8 cellular contexts compared by ENCODE assay signal in the genomic region with DNA sequence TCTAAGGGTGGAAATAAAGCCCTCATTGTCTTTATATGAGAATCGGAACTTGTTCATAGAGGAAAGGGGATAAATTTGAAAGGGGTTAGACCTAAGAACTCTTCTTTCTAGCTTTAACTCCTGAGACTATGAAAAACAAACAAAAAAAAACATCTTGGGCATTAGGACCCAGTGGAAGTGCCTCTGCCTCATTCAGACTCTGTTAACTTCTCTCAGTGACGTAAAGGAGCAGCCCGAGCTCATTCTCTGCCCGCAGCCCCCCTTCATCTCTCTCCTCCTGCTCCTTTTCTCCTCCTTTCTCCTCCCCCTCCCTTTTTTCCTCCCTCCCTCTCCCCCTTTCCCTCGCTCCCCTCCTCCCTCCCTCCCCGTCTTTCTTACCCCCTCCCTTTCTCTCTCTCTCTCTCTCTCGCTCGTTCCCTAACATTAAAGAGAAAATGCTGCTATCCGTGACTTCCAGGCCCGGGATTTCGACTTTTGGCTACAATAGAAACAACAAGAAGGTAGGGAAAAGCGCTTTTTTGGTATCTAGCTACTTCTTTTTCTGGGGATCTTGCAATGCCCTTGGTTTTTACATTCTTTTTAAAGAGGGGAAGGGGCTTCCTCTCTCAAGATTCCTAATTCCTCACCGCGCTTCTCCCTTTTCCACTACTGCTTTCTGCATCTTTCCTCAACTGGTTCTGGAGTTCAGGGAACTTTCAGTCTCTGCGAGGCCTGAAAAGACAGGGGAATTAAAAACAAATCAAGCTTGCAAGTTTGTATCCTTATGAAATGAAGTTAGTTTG. TPM values are rescaled to one million over a fixed set of nuclear protein-coding genes. Genes with fewer than 3 reads are reported as not detected.
DNase-seq lines count a peak whose midpoint lies in the region; ATAC-seq, FAIRE-seq and TF ChIP-seq lines count a peak whose summit lies in the region.

Gene RBMS2 (plus strand): TSS at position 231 of the 782 bp plus-strand sequence. CDS start 204 bp downstream, at position 435.

- POLR2A ChIA-PET in naive thymus-derived CD4-positive, alpha-beta T cell (lab: Charles Lee) = interaction anchor here (0.6 to 1.9 kb wide), 11 partner anchors 14 to 825 kb away, joined by 3 to 11 read pairs (median 3); partner anchors contain the start of genes NACA and PTGES3

- peak within 1 kb of the TSS; percentile 27 to 92 (median 81) for H3K4me3 Mint-ChIP-seq in IgD-negative memory B cell
- peak within 1 kb of the TSS; percentile 76 for H3K4me3 Mint-ChIP-seq in activated naive CD4-positive, alpha-beta T cell treated with anti-CD3 and anti-CD28 coated beads, Interleukin-2, amount 10 ng/mL, durations not matched to agents 7 days and 5 days
- H3K4me3 Mint-ChIP-seq in naive thymus-derived CD4-positive, alpha-beta T cell = peak within 1 kb of the TSS; percentile 79 to 98 (median 91)

- peak within 1 kb of the TSS in 1 of 3 donors; percentile 60 for H3K27ac Mint-ChIP-seq in IgD-negative memory B cell
- no peak within 1 kb of the TSS for H3K27ac Mint-ChIP-seq in activated naive CD4-positive, alpha-beta T cell treated with anti-CD3 and anti-CD28 coated beads, Interleukin-2, amount 10 ng/mL, durations not matched to agents 7 days and 5 days
- peak within 1 kb of the TSS; percentile 60 to 97 (median 82) for H3K27ac Mint-ChIP-seq in naive thymus-derived CD4-positive, alpha-beta T cell

- peaks cover 6 to 23% of the 10 kb centered on the region in 2 donors for H3K4me1 ChIP-seq in naive thymus-derived CD4-positive, alpha-beta T cell (ENCODE audit: control insufficient read depth in 2 of 2, insufficient read depth in 2 of 2, low read length in 2 of 2)
- peaks cover 4% of the 10 kb centered on the region for H3K4me1 ChIP-seq in thymus (ENCODE audit: control insufficient read depth, insufficient read depth, low read length)

- ATAC-seq in naive thymus-derived CD4-positive, alpha-beta T cell = peak; percentile 97
- ATAC-seq in GM18870 (IDR thresholded peaks at IDR 0.05; ENCODE audit: unreplicated experiment) = no peak

- no peaks in the 10 kb centered on the region for H3K36me3 ChIP-seq in naive thymus-derived CD4-positive, alpha-beta T cell (ENCODE audit: control insufficient read depth in 2 of 3, insufficient read depth in 3 of 3, low read length in 3 of 3)
- no peaks in the 10 kb centered on the region for H3K36me3 ChIP-seq in thymus (ENCODE audit: control insufficient read depth, insufficient read depth)

- H3K27ac ChIP-seq in naive thymus-derived CD4-positive, alpha-beta T cell (ENCODE audit: low read depth, low read length) = peak within 1 kb of the TSS; percentile 70
- peak within 1 kb of the TSS; percentile 76 for H3K27ac ChIP-seq in thymus (ENCODE audit: low read depth)

- peaks cover 8 to 15% (median 12%) of the 10 kb centered on the region in 3 donors for H3K4me1 Mint-ChIP-seq in IgD-negative memory B cell
- H3K4me1 Mint-ChIP-seq in activated naive CD4-positive, alpha-beta T cell treated with anti-CD3 and anti-CD28 coated beads, Interleukin-2, amount 10 ng/mL, durations not matched to agents 7 days and 5 days = peaks cover 33% of the 10 kb centered on the region
- peaks cover 25 to 40% (median 37%) of the 10 kb centered on the region in 7 donors for H3K4me1 Mint-ChIP-seq in naive thymus-derived CD4-positive, alpha-beta T cell

- DNase-seq in ELF-1 (ENCODE audit: low read depth, low spot score) (peak; percentile 91), RCC 7860 (ENCODE audit: low spot score) (peak; percentile 79), fibroblast of villous mesenchyme (ENCODE audit: low read depth) (peak; percentile 95)
- peak; percentile 53 for DNase-seq in activated naive CD4-positive, alpha-beta T cell treated with anti-CD3 and anti-CD28 coated beads, Interleukin-2, amount 10 ng/mL, durations not matched to agents 7 days and 5 days
- peak in 8 of 9 donors; percentile 23 to 74 (median 58) for DNase-seq in naive thymus-derived CD4-positive, alpha-beta T cell

- H3K9me3 ChIP-seq in naive thymus-derived CD4-positive, alpha-beta T cell (ENCODE audit: control insufficient read depth in 2 of 3, low read length in 3 of 3) = no peaks in the 10 kb centered on the region
- no peaks in the 10 kb centered on the region for H3K9me3 ChIP-seq in thymus (ENCODE audit: control insufficient read depth)

- FAIRE-seq in RCC 7860 (lab: Jason Lieb, UNC) = peak; percentile 65

- no peak for TF ChIP-seq CTCF in fibroblast of villous mesenchyme (IDR thresholded peaks at IDR 0.05; ENCODE audit: insufficient read depth, low read depth, low read length)

- peaks cover 2% of the 10 kb centered on the region for H3K36me3 Mint-ChIP-seq in IgD-negative memory B cell
- no peaks in the 10 kb centered on the region for H3K36me3 Mint-ChIP-seq in activated naive CD4-positive, alpha-beta T cell treated with anti-CD3 and anti-CD28 coated beads, Interleukin-2, amount 10 ng/mL, durations not matched to agents 7 days and 5 days
- H3K36me3 Mint-ChIP-seq in naive thymus-derived CD4-positive, alpha-beta T cell = no peaks in the 10 kb centered on the region

- no peaks in the 10 kb centered on the region for H3K9me3 Mint-ChIP-seq in IgD-negative memory B cell
- no peaks in the 10 kb centered on the region for H3K9me3 Mint-ChIP-seq in activated naive CD4-positive, alpha-beta T cell treated with anti-CD3 and anti-CD28 coated beads, Interleukin-2, amount 10 ng/mL, durations not matched to agents 7 days and 5 days
- H3K9me3 Mint-ChIP-seq in naive thymus-derived CD4-positive, alpha-beta T cell = no peaks in the 10 kb centered on the region

- CTCF ChIA-PET in activated naive CD4-positive, alpha-beta T cell treated with anti-CD3 and anti-CD28 coated beads, Interleukin-2, amount 10 ng/mL, durations not matched to agents 7 days and 5 days (lab: Charles Lee) = interaction anchor here (0.7 to 3.2 kb wide), 12 partner anchors 8 to 455 kb away, joined by 3 to 18 read pairs (median 4); no protein-coding TSS in a partner anchor
- CTCF ChIA-PET in naive thymus-derived CD4-positive, alpha-beta T cell (lab: Charles Lee) = interaction anchor here (0.6 to 1.8 kb wide), 5 partner anchors 8 to 466 kb away, joined by 3 to 9 read pairs (median 3); no protein-coding TSS in a partner anchor

- no peaks in the 10 kb centered on the region for H3K27me3 ChIP-seq in naive thymus-derived CD4-positive, alpha-beta T cell (ENCODE audit: control insufficient read depth in 2 of 2, insufficient read depth in 2 of 2, low read length in 2 of 2)
- H3K27me3 ChIP-seq in thymus (ENCODE audit: control insufficient read depth, insufficient read depth) = no peaks in the 10 kb centered on the region

- intact Hi-C loops in naive thymus-derived CD4-positive, alpha-beta T cell (cut with micrococcal nuclease) = loop anchor here (1.0 to 2.0 kb wide), 3 partner anchors 49 to 235 kb away; partner anchors contain the start of gene BAZ2A (in 1 of the 2)

- peaks cover 17% of the 10 kb centered on the region for H3K27me3 Mint-ChIP-seq in IgD-negative memory B cell
- peaks cover 12% of the 10 kb centered on the region for H3K27me3 Mint-ChIP-seq in activated naive CD4-positive, alpha-beta T cell treated with anti-CD3 and anti-CD28 coated beads, Interleukin-2, amount 10 ng/mL, durations not matched to agents 7 days and 5 days
- H3K27me3 Mint-ChIP-seq in naive thymus-derived CD4-positive, alpha-beta T cell = peaks cover 0 to 2% (median 0%) of the 10 kb centered on the region in 5 donors

- peak within 1 kb of the TSS; percentile 78 for H3K4me3 ChIP-seq in fibroblast of villous mesenchyme (ENCODE audit: low read depth, low read length)
- peak within 1 kb of the TSS; percentile 44 for H3K4me3 ChIP-seq in naive thymus-derived CD4-positive, alpha-beta T cell (ENCODE audit: low read length)
- H3K4me3 ChIP-seq in thymus (ENCODE audit: low read length) = peak within 1 kb of the TSS; percentile 46

- 7% methylated on average over 15 of the region's 15 CpGs for WGBS in thymus

RNA-seq across cellular contexts. Expression of gene RBMS2, which starts in this region (rescaled TPM):
- polyA plus RNA-seq in IgD-negative memory B cell (0.28 TPM), thymus (4.9 TPM)
- total RNA-seq in fibroblast of villous mesenchyme = 21.9 and 32.8 TPM in 2 replicates
- total RNA-seq in naive thymus-derived CD4-positive, alpha-beta T cell = 10 to 100 TPM in 1 of 5 experiments, 1 to 10 TPM in 4; 2.5 to 12.8 (median 5.5) TPM
- polyA plus RNA-seq in naive thymus-derived CD4-positive, alpha-beta T cell = 1 to 10 TPM in 1 of 2 donors, under 1 TPM in 1; 0.81 to 3.0 TPM
